In genomic region chr6:1538348-1538747, GRCh38 we compare ENCODE assay signal across 1 cellular context.
TF ChIP-seq lines count a peak whose summit lies in the region.

No MANE protein-coding gene starts in this region.

TF ChIP-seq in WTC11, 78 proteins besides CTCF, POLR2A, EP300 and RAD21:
- TF ChIP-seq SOX15 (CRISPR knock-in tag; IDR thresholded peaks at IDR 0.05) (no peak), CDX4 (CRISPR knock-in tag; IDR thresholded peaks at IDR 0.05; ENCODE audit: borderline replicate concordance) (no peak), ZNF423 (CRISPR knock-in tag; IDR thresholded peaks at IDR 0.05) (0 out of 2 replicates have a peak, but pooled peaks have one; percentile 6), HMGXB4 (CRISPR knock-in tag; IDR thresholded peaks at IDR 0.05) (no peak), OVOL2 (CRISPR knock-in tag; IDR thresholded peaks at IDR 0.05; ENCODE audit: borderline replicate concordance) (no peak), ATF3 (CRISPR knock-in tag; conservative IDR thresholded peaks at IDR 0.05) (no peak), TP53 (CRISPR knock-in tag; IDR thresholded peaks at IDR 0.05) (no peak)
